Comparison of ENCODE assay signal across 9 cellular contexts in the genomic region with DNA sequence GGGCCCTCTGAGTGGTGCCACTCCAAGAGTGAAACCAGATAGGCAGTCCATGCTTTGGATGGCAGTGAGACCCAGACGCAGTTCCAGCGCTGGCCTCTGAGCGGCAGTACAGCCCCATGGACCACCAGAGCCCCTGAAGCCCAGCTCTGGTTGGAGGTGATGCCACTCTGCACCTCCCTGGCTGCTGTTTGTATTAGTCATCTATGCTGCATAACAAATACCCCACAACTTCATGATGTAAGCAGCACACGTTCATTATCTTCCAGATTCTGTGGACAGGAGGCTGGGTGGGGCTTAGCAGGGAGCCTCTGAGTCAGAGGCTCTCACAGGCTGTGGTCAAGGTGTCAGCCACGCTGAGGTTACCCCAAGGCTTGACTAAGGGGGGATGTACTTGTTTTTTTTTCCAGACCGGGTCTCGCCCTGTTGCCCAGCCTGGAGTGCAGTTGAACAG. TPM values are rescaled to one million over a fixed set of nuclear protein-coding genes. Genes with fewer than 3 reads are reported as not detected.
DNase-seq lines count a peak whose midpoint lies in the region; ATAC-seq and TF ChIP-seq lines count a peak whose summit lies in the region.
"Had no signal": no experiment of that assay in that cellular context is flagged by ENCODE, and none has a peak within 500 bp of the region (broad histone marks: within the 10 kb centered on the region; RNA-seq: fewer than 3 reads in every experiment).

No MANE protein-coding gene starts in this region.

- no peak overlapping the region for H3K27ac ChIP-seq in coronary artery

- H3K36me3 Mint-ChIP-seq in activated CD4-positive, alpha-beta T cell treated with anti-CD3 and anti-CD28 coated beads, Interleukin-2, amount 10 ng/mL, durations not matched to agents 7 days and 5 days (ENCODE audit: low read depth): no peaks in the 10 kb centered on the region
- H3K36me3 Mint-ChIP-seq in stimulated activated effector memory CD8-positive, alpha-beta T cell treated with anti-CD3 and anti-CD28 coated beads, Interleukin-12 subunit alpha, Interleukin-12 subunit beta, amount 100 ng/mL, for 72 hours: peaks cover 13% of the 10 kb centered on the region

- peak overlapping the region; percentile 44 for H3K27ac Mint-ChIP-seq in activated CD4-positive, alpha-beta T cell treated with anti-CD3 and anti-CD28 coated beads, Interleukin-2, amount 10 ng/mL, durations not matched to agents 7 days and 5 days
- H3K27ac Mint-ChIP-seq in stimulated activated effector memory CD8-positive, alpha-beta T cell treated with anti-CD3 and anti-CD28 coated beads, Interleukin-12 subunit alpha, Interleukin-12 subunit beta, amount 100 ng/mL, for 72 hours: peak overlapping the region; percentile 85

- no peaks in the 10 kb centered on the region for H3K9me3 Mint-ChIP-seq in activated CD4-positive, alpha-beta T cell treated with anti-CD3 and anti-CD28 coated beads, Interleukin-2, amount 10 ng/mL, durations not matched to agents 7 days and 5 days
- H3K9me3 Mint-ChIP-seq in stimulated activated effector memory CD8-positive, alpha-beta T cell treated with anti-CD3 and anti-CD28 coated beads, Interleukin-12 subunit alpha, Interleukin-12 subunit beta, amount 100 ng/mL, for 72 hours: no peaks in the 10 kb centered on the region

- DNase-seq in NCI-H2029 (lab: John Stamatoyannopoulos, UW) (peak; percentile 62), NCI-H2029 treated with DMSO at 0.1 percent for 48 hours (lab: John Stamatoyannopoulos, UW) (no peak), NCI-H2227 treated with DMSO at 0.1 percent for 48 hours (lab: John Stamatoyannopoulos, UW) (peak; percentile 28), coronary artery (ENCODE audit: low spot score) (peak; percentile 78), mucosa of descending colon (peak in 2 of 3 donors; percentile 71 to 78)
- peak; percentile 74 for DNase-seq in activated CD4-positive, alpha-beta T cell treated with anti-CD3 and anti-CD28 coated beads, Interleukin-2, amount 10 ng/mL, durations not matched to agents 7 days and 5 days
- DNase-seq in stimulated activated effector memory CD8-positive, alpha-beta T cell treated with anti-CD3 and anti-CD28 coated beads, Interleukin-12 subunit alpha, Interleukin-12 subunit beta, amount 100 ng/mL, for 72 hours (ENCODE audit: low spot score in 2 of 2): peak; percentile 74 to 94

- no peaks in the 10 kb centered on the region for H3K36me3 ChIP-seq in mucosa of descending colon (ENCODE audit: low read depth)
- H3K36me3 ChIP-seq: BLaER1 treated with 17β-estradiol and CSF1 and Interleukin-3, amounts not matched to agents 10 nM and 100 nM had no signal

- TF ChIP-seq CTCF in coronary artery (IDR thresholded peaks at IDR 0.05) (peak; percentile 55), mucosa of descending colon (IDR thresholded peaks at IDR 0.05) (peak; percentile 43)

- peaks cover 5% of the 10 kb centered on the region for H3K4me1 ChIP-seq in mucosa of descending colon (ENCODE audit: low read depth)

- POLR2A ChIA-PET in activated CD4-positive, alpha-beta T cell treated with anti-CD3 and anti-CD28 coated beads, Interleukin-2, amount 10 ng/mL, durations not matched to agents 7 days and 5 days (lab: Charles Lee): interaction anchor here (0.6 kb wide), 1 partner anchor 8 kb away, joined by 4 read pairs; no protein-coding TSS in a partner anchor

- H3K4me3 ChIP-seq in coronary artery (no peak overlapping the region), mucosa of descending colon (no peak overlapping the region)
- H3K4me3 ChIP-seq: BLaER1 treated with 17β-estradiol and CSF1 and Interleukin-3, amounts not matched to agents 10 nM and 100 nM had no signal

- peaks cover 24% of the 10 kb centered on the region for H3K4me1 Mint-ChIP-seq in activated CD4-positive, alpha-beta T cell treated with anti-CD3 and anti-CD28 coated beads, Interleukin-2, amount 10 ng/mL, durations not matched to agents 7 days and 5 days
- peaks cover 21% of the 10 kb centered on the region for H3K4me1 Mint-ChIP-seq in stimulated activated effector memory CD8-positive, alpha-beta T cell treated with anti-CD3 and anti-CD28 coated beads, Interleukin-12 subunit alpha, Interleukin-12 subunit beta, amount 100 ng/mL, for 72 hours

- H3K4me3 Mint-ChIP-seq in activated CD4-positive, alpha-beta T cell treated with anti-CD3 and anti-CD28 coated beads, Interleukin-2, amount 10 ng/mL, durations not matched to agents 7 days and 5 days: no peak overlapping the region
- H3K4me3 Mint-ChIP-seq in stimulated activated effector memory CD8-positive, alpha-beta T cell treated with anti-CD3 and anti-CD28 coated beads, Interleukin-12 subunit alpha, Interleukin-12 subunit beta, amount 100 ng/mL, for 72 hours: peak overlapping the region; percentile 32

- CTCF ChIA-PET in activated CD4-positive, alpha-beta T cell treated with anti-CD3 and anti-CD28 coated beads, Interleukin-2, amount 10 ng/mL, durations not matched to agents 7 days and 5 days (lab: Charles Lee): interaction anchor here (1.1 to 1.3 kb wide), 2 partner anchors 9 to 10 kb away, joined by 3 read pairs; partner anchors contain the start of gene DECR2

- no peaks in the 10 kb centered on the region for H3K9me3 ChIP-seq in mucosa of descending colon

- peaks cover 10% of the 10 kb centered on the region for H3K27me3 Mint-ChIP-seq in activated CD4-positive, alpha-beta T cell treated with anti-CD3 and anti-CD28 coated beads, Interleukin-2, amount 10 ng/mL, durations not matched to agents 7 days and 5 days

- intact Hi-C loops in mucosa of descending colon (cut with DNase I, micrococcal nuclease): no loop called here

- ATAC-seq in mucosa of descending colon (peak; percentile 90), HG02852 (IDR thresholded peaks at IDR 0.05; ENCODE audit: unreplicated experiment) (no peak)
- ATAC-seq in stimulated activated effector memory CD8-positive, alpha-beta T cell treated with anti-CD3 and anti-CD28 coated beads, Interleukin-12 subunit alpha, Interleukin-12 subunit beta, amount 100 ng/mL, for 72 hours: peak; percentile 93

RNA-seq across cellular contexts. Expression of gene NME4, which starts 5.1 kb away (rescaled TPM):
- 10 to 100 TPM; 27.0 to 30.9 TPM for total RNA-seq in activated CD4-positive, alpha-beta T cell treated with anti-CD3 and anti-CD28 coated beads, Interleukin-2, amount 10 ng/mL, durations not matched to agents 7 days and 5 days
- total RNA-seq in mucosa of descending colon: 100 to 1,000 TPM in 1 of 3 donors, 10 to 100 TPM in 2; 24.5 to 125 (median 43.6) TPM

RNA-seq across cellular contexts. Expression of gene DECR2, which starts 9.8 kb away (rescaled TPM):
- 1 to 10 TPM; 5.3 to 6.9 TPM for total RNA-seq in activated CD4-positive, alpha-beta T cell treated with anti-CD3 and anti-CD28 coated beads, Interleukin-2, amount 10 ng/mL, durations not matched to agents 7 days and 5 days
- total RNA-seq in mucosa of descending colon: 10 to 100 TPM; 39.5 to 64.3 (median 56.0) TPM

RNA-seq across cellular contexts. Expression of gene PGAP6, which starts 10.1 kb away (rescaled TPM):
- total RNA-seq in activated CD4-positive, alpha-beta T cell treated with anti-CD3 and anti-CD28 coated beads, Interleukin-2, amount 10 ng/mL, durations not matched to agents 7 days and 5 days: 10 to 100 TPM; 85.2 to 99.2 TPM
- total RNA-seq in mucosa of descending colon: 100 to 1,000 TPM in 1 of 3 donors, 10 to 100 TPM in 2; 77.3 to 134 (median 95.7) TPM

RNA-seq across cellular contexts. Expression of gene MRPL28, which starts 21.6 kb away (rescaled TPM):
- 10 to 100 TPM; 78.4 to 80.0 TPM for total RNA-seq in activated CD4-positive, alpha-beta T cell treated with anti-CD3 and anti-CD28 coated beads, Interleukin-2, amount 10 ng/mL, durations not matched to agents 7 days and 5 days
- 10 to 100 TPM; 39.7 to 53.8 (median 49.1) TPM for total RNA-seq in mucosa of descending colon

RNA-seq across cellular contexts. Expression of gene RAB11FIP3, which starts 33.5 kb away (rescaled TPM):
- 10 to 100 TPM; 22.7 to 26.0 TPM for total RNA-seq in activated CD4-positive, alpha-beta T cell treated with anti-CD3 and anti-CD28 coated beads, Interleukin-2, amount 10 ng/mL, durations not matched to agents 7 days and 5 days
- total RNA-seq in mucosa of descending colon: 10 to 100 TPM; 22.3 to 45.6 (median 30.7) TPM

Comparison
In these comparisons a context has a peak if more than half of its experiments do, and no peak if none do; other contexts are left out.
1. RNA of gene DECR2, which starts 9.8 kb away (total RNA-seq): 39.5 to 64.3 TPM in mucosa of descending colon; 5.3 to 6.9 TPM in activated CD4-positive, alpha-beta T cell treated with anti-CD3 and anti-CD28 coated beads, Interleukin-2, amount 10 ng/mL, durations not matched to agents 7 days and 5 days; every median in the first group is over 4 times any median in the second.